9 cellular contexts compared by ENCODE assay signal in the genomic region with DNA sequence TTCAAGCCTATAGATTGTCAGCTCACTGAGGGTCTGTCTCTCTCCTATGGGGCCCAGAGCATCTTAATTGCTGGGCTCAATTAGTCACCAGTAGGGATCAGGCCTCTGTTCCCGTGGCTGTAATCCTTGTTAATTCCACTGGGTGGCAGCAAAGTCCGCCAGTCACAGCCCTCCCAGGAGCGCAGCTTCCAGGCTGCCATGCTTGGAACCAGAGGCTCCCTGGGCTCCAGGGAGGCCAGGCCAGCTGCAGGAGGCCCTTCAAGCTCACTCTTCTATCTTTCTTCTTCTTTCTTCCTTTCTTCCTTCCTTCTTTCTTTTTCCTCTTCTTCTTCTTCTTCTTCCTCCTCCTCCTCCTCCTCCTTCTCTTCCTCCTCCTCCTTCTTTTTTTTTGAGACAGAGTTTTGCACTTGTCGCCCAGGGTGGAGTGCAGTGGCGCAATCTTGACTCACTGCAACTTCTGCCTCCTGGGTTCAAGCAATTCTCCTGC. TPM values are rescaled to one million over a fixed set of nuclear protein-coding genes. Genes with fewer than 3 reads are reported as not detected.
A peak's percentile ranks its signal among the peaks of the same experiment; 100 is the strongest.
DNase-seq lines count a peak whose midpoint lies in the region; ATAC-seq and TF ChIP-seq lines count a peak whose summit lies in the region.
"Had no signal": no experiment of that assay in that cellular context is flagged by ENCODE, and none has a peak within 500 bp of the region (broad histone marks: within the 10 kb centered on the region; RNA-seq: fewer than 3 reads in every experiment).

No MANE protein-coding gene starts in this region.

- ATAC-seq in HG02642 (IDR thresholded peaks at IDR 0.05; ENCODE audit: poor library complexity, unreplicated experiment), result peak; percentile 54
- ATAC-seq in activated B cell treated with CpG ODN at 0.5 μM for 24 hours (ENCODE audit: low read depth), result peak; percentile 100
- ATAC-seq in HG03439 (IDR thresholded peaks at IDR 0.05; ENCODE audit: unreplicated experiment), result no peak

- CTCF ChIA-PET in Calu3 (lab: Charles Lee) (interaction anchor here (0.5 to 5.8 kb wide), 7 partner anchors 20 to 1069 kb away, joined by 3 to 55 read pairs (median 4); no protein-coding TSS in a partner anchor), activated B cell treated with CpG ODN at 0.5 μM for 24 hours (lab: Charles Lee) (interaction anchor here (1.0 to 4.7 kb wide), 3 partner anchors 9 to 79 kb away, joined by 3 to 76 read pairs (median 5); no protein-coding TSS in a partner anchor)

- TF ChIP-seq CTCF in Calu3 (IDR thresholded peaks at IDR 0.05; ENCODE audit: unreplicated experiment) (peak; percentile 92), activated B cell treated with CpG ODN at 0.5 μM for 24 hours (IDR thresholded peaks at IDR 0.05) (peak; percentile 91), cardiac fibroblast (IDR thresholded peaks at IDR 0.05; ENCODE audit: low read depth, low read length) (peak; percentile 79)

- H3K4me3 Mint-ChIP-seq in Calu3 (ENCODE audit: low read depth, unreplicated experiment) (no peak overlapping the region), activated B cell treated with CpG ODN at 0.5 μM for 24 hours (no peak overlapping the region)

- H3K27me3 Mint-ChIP-seq in Calu3 (ENCODE audit: unreplicated experiment) (peaks cover 56% of the 10 kb centered on the region), activated B cell treated with CpG ODN at 0.5 μM for 24 hours (peaks cover 23% of the 10 kb centered on the region)

- POLR2A ChIA-PET in activated B cell treated with CpG ODN at 0.5 μM for 24 hours (lab: Charles Lee), result interaction anchor here (1.1 to 2.8 kb wide), 2 partner anchors 14 to 1180 kb away, joined by 3 to 22 read pairs; partner anchors contain the start of gene RNU5B-1

- intact Hi-C loops in Calu3 (cut with micrococcal nuclease; ENCODE audit: unreplicated experiment), result loop anchor here (1.0 to 5.0 kb wide), 2 partner anchors 66 to 83 kb away; no protein-coding TSS in a partner anchor
- intact Hi-C loops in activated B cell treated with CpG ODN at 0.5 μM for 24 hours (cut with micrococcal nuclease), result loop anchor here (1.0 to 2.0 kb wide), 4 partner anchors 66 to 1248 kb away; no protein-coding TSS in a partner anchor

- no peaks in the 10 kb centered on the region for H3K9me3 Mint-ChIP-seq in Calu3 (ENCODE audit: low read depth, unreplicated experiment)
- H3K9me3 Mint-ChIP-seq in activated B cell treated with CpG ODN at 0.5 μM for 24 hours, result no peaks in the 10 kb centered on the region

- no peak overlapping the region for H3K27ac Mint-ChIP-seq in Calu3 (ENCODE audit: unreplicated experiment)
- H3K27ac Mint-ChIP-seq in activated B cell treated with CpG ODN at 0.5 μM for 24 hours, result peak overlapping the region; percentile 24

- H3K4me1 Mint-ChIP-seq in Calu3 (ENCODE audit: low read depth, unreplicated experiment) (no peaks in the 10 kb centered on the region), activated B cell treated with CpG ODN at 0.5 μM for 24 hours (no peaks in the 10 kb centered on the region)

- H3K4me3 ChIP-seq in cardiac fibroblast (replicated peaks in 1 of 2; ENCODE audit: low read depth in 2 of 2, low read length in 2 of 2), result no peak overlapping the region

- H3K36me3 Mint-ChIP-seq in Calu3 (ENCODE audit: insufficient read depth, unreplicated experiment), result no peaks in the 10 kb centered on the region
- H3K36me3 Mint-ChIP-seq in activated B cell treated with CpG ODN at 0.5 μM for 24 hours (ENCODE audit: low read depth), result no peaks in the 10 kb centered on the region

- DNase-seq in Calu3 (peak; percentile 88), NCI-H2227 treated with DMSO at 0.1 percent for 48 hours (lab: John Stamatoyannopoulos, UW) (peak; percentile 39), activated B cell treated with CpG ODN at 0.5 μM for 24 hours (peak; percentile 56), cardiac fibroblast (ENCODE audit: low read depth in 2 of 2) (peak; percentile 82 to 84), kidney glomerular epithelial cell (lab: John Stamatoyannopoulos, UW) (peak; percentile 72)
- peak; percentile 69 for DNase-seq in stimulated activated CD4-positive, alpha-beta T cell treated with anti-CD3 and anti-CD28 coated beads, Interleukin-4, amount 100 ng/mL, for 1 hour

- BruUV-seq in Calu3 (replicated peaks; lab: Mats Ljungman, UMichigan), result no TSS peak

RNA-seq across cellular contexts. Expression of gene RNU5B-1, which starts 14.4 kb away (rescaled TPM):
- 20.3 and 25.8 TPM in 2 replicates for total RNA-seq in Calu3 (2022)
- total RNA-seq in activated B cell treated with CpG ODN at 0.5 μM for 24 hours, result 32.5 TPM in 1 of 2 replicates, not detected in the other
- total RNA-seq: T-helper 1 cell treated with Interleukin-12 subunit alpha and Interleukin-12 subunit beta and Interleukin-4 antibody, amounts not matched to agents 30 ng/mL and 1 ng/mL, for 36 hours had no signal

RNA-seq across cellular contexts. Expression of gene RNU5A-1, which starts 23.1 kb away (rescaled TPM):
- total RNA-seq in Calu3 (2022) (not detected in 2 replicates), activated B cell treated with CpG ODN at 0.5 μM for 24 hours (not detected in 2 replicates)
- total RNA-seq: T-helper 1 cell treated with Interleukin-12 subunit alpha and Interleukin-12 subunit beta and Interleukin-4 antibody, amounts not matched to agents 30 ng/mL and 1 ng/mL, for 36 hours had no signal

RNA-seq across cellular contexts. Expression of gene PARP16, which starts 32.2 kb away (rescaled TPM):
- 4.6 and 5.8 TPM in 2 replicates for total RNA-seq in Calu3 (2022)
- total RNA-seq in activated B cell treated with CpG ODN at 0.5 μM for 24 hours, result 11.2 and 11.5 TPM in 2 replicates

RNA-seq across cellular contexts. Expression of gene IGDCC3, which starts 58.9 kb away (rescaled TPM):
- total RNA-seq in Calu3 (2022) (not detected in 2 replicates), activated B cell treated with CpG ODN at 0.5 μM for 24 hours (not detected in 2 replicates)
- total RNA-seq: T-helper 1 cell treated with Interleukin-12 subunit alpha and Interleukin-12 subunit beta and Interleukin-4 antibody, amounts not matched to agents 30 ng/mL and 1 ng/mL, for 36 hours had no signal
